Comparison of ENCODE assay signal across 8 cellular contexts in genomic region chr4:41360214-41360910, GRCh38.
DNase-seq lines count a peak whose midpoint lies in the region; TF ChIP-seq lines count a peak whose summit lies in the region.

No MANE protein-coding gene starts in this region.

- TF ChIP-seq RAD21 in SK-N-SH (IDR thresholded peaks at IDR 0.05; ENCODE audit: low read length): no peak

- WGBS in SK-N-SH (ENCODE audit: low lambda C conversion rate): 0% methylated on average over 17 of the region's 91 CpGs

- no peaks in the 10 kb centered on the region for H3K36me3 ChIP-seq in SK-N-SH (replicated peaks in 1 of 2; ENCODE audit: control insufficient read depth in 1 of 2, insufficient read depth in 2 of 2, low read length in 1 of 2)

- no peaks in the 10 kb centered on the region for H3K79me2 ChIP-seq in SK-N-SH (ENCODE audit: insufficient read depth)

- H3K4me1 Mint-ChIP-seq in nephron progenitor cell: peaks cover 36% of the 10 kb centered on the region

- H3K4me3 ChIP-seq in SK-N-SH (ENCODE audit: low read depth in 2 of 2, low read length in 1 of 2) (peak overlapping the region; percentile 62 to 65), fibroblast of villous mesenchyme (ENCODE audit: low read depth, low read length) (peak overlapping the region; percentile 63)

- H3K4me3 Mint-ChIP-seq in nephron progenitor cell: peak overlapping the region; percentile 88

- H3K27ac Mint-ChIP-seq in nephron progenitor cell: no peak overlapping the region

- H3K9me3 Mint-ChIP-seq in nephron progenitor cell: peaks cover 3% of the 10 kb centered on the region

- no peaks in the 10 kb centered on the region for H3K9me3 ChIP-seq in SK-N-SH

- H3K27me3 Mint-ChIP-seq in nephron progenitor cell (ENCODE audit: low read depth, poor library complexity): peaks cover 34% of the 10 kb centered on the region

- H3K27ac ChIP-seq in SK-N-SH (ENCODE audit: low read depth in 2 of 2, low read length in 1 of 2): peak overlapping the region in 1 of 2 experiments; percentile 97; a peak in 2 of 4 replicates

- DNase-seq in DMS 273 treated with DMSO at 0.1 percent for 48 hours (lab: John Stamatoyannopoulos, UW): peak; percentile 80
- DNase-seq in KBM-7: peak; percentile 27
- peak; percentile 90 for DNase-seq in SK-N-SH
- peak; percentile 30 for DNase-seq in fibroblast of villous mesenchyme (ENCODE audit: low read depth)
- peak; percentile 82 for DNase-seq in nephron progenitor cell
- no peak for DNase-seq in activated effector memory CD4-positive, alpha-beta T cell treated with anti-CD3 and anti-CD28 coated beads, Interleukin-2, amount 50 U/mL, for 16 hours
- no peak for DNase-seq in activated CD4-positive, CD25-positive, alpha-beta regulatory T cell (lab: John Stamatoyannopoulos, UW)
- no peak for DNase-seq in MV-4-11 (lab: John Stamatoyannopoulos, UW)

- CTCF ChIA-PET in SK-N-SH (lab: Yijun Ruan, JAX): interaction anchor here (0.6 to 3.2 kb wide), 14 partner anchors 12 to 302 kb away, joined by 3 to 12 read pairs (median 4); no protein-coding TSS in a partner anchor

- no peak overlapping the region for H3K9ac ChIP-seq in SK-N-SH

- peak overlapping the region; percentile 91; the same call in 1 of the 2 replicates for H2AFZ ChIP-seq in SK-N-SH (ENCODE audit: low read depth)

- H3F3A ChIP-seq in SK-N-SH (replicated peaks; ENCODE audit: insufficient read depth): peaks cover 3% of the 10 kb centered on the region

- H4K20me1 ChIP-seq in SK-N-SH (ENCODE audit: insufficient read depth): no peaks in the 10 kb centered on the region

- POLR2A ChIA-PET in SK-N-SH (lab: Yijun Ruan, JAX): interaction anchor here (0.6 to 3.7 kb wide), 6 partner anchors 73 to 121 kb away, joined by 3 to 20 read pairs (median 3); partner anchors contain the start of gene UCHL1

- no peaks in the 10 kb centered on the region for H3K9me2 ChIP-seq in SK-N-SH

- H3K4me1 ChIP-seq in SK-N-SH (ENCODE audit: control insufficient read depth in 1 of 2, insufficient read depth in 2 of 2, low read depth in 1 of 2, low read length in 1 of 2): peaks cover 0 to 39% of the 10 kb centered on the region in 2 experiments; a peak in 2 of 4 replicates

- TF ChIP-seq EP300 in SK-N-SH (IDR thresholded peaks at IDR 0.05; ENCODE audit: borderline replicate concordance in 1 of 2, low read depth in 1 of 2, low read length in 1 of 2): no peak

- H3K4me2 ChIP-seq in SK-N-SH: peak overlapping the region; percentile 92

- TF ChIP-seq CTCF in SK-N-SH (IDR thresholded peaks at IDR 0.05): no peak
- no peak for TF ChIP-seq CTCF in fibroblast of villous mesenchyme (IDR thresholded peaks at IDR 0.05; ENCODE audit: insufficient read depth, low read depth, low read length)
- TF ChIP-seq CTCF in nephron progenitor cell (IDR thresholded peaks at IDR 0.05): no peak

- H3K36me3 Mint-ChIP-seq in nephron progenitor cell (ENCODE audit: low read depth): peaks cover 5% of the 10 kb centered on the region

- in situ Hi-C loops in KBM-7 (cut with MboI; ENCODE audit: low pct_unique_long_range_greater_than_20kb, low sequenced_read_pairs): no loop called here

- peaks cover 23% of the 10 kb centered on the region; the same call in 1 of the 2 replicates for H3K27me3 ChIP-seq in SK-N-SH (ENCODE audit: insufficient read depth)

TF ChIP-seq in SK-N-SH, 30 proteins besides CTCF, POLR2A, EP300 and RAD21:
- TF ChIP-seq MXI1 (IDR thresholded peaks at IDR 0.05; ENCODE audit: low read depth, low read length): no peak
- 0 out of 2 replicates have a peak, but pooled peaks have one; percentile 11 for TF ChIP-seq GATA2 (CRISPR knock-in tag; IDR thresholded peaks at IDR 0.05)
- no peak for TF ChIP-seq POLR2AphosphoS5 (IDR thresholded peaks at IDR 0.05; ENCODE audit: low read depth, low read length)
- TF ChIP-seq USF1 (IDR thresholded peaks at IDR 0.05; ENCODE audit: borderline replicate concordance, low read depth): no peak
- TF ChIP-seq ZBTB33 (IDR thresholded peaks at IDR 0.05; ENCODE audit: borderline replicate concordance, low read depth): no peak

Comparison
In these comparisons a context has a peak if more than half of its experiments do, and no peak if none do; other contexts are left out.
1. DNase-seq: peak in DMS 273 treated with DMSO at 0.1 percent for 48 hours (single experiment), KBM-7 (single experiment), SK-N-SH (single experiment), fibroblast of villous mesenchyme (single experiment) and nephron progenitor cell (single experiment); none in activated effector memory CD4-positive, alpha-beta T cell treated with anti-CD3 and anti-CD28 coated beads, Interleukin-2, amount 50 U/mL, for 16 hours (single experiment), activated CD4-positive, CD25-positive, alpha-beta regulatory T cell (0 of 4) and MV-4-11 (single experiment).